In genomic region chrX:131734621-131735020, GRCh38 we compare ENCODE assay signal across 11 cellular contexts.
DNase-seq lines count a peak whose midpoint lies in the region; ATAC-seq and TF ChIP-seq lines count a peak whose summit lies in the region.
"Had no signal": no experiment of that assay in that cellular context is flagged by ENCODE, and none has a peak within 500 bp of the region (broad histone marks: within the 10 kb centered on the region; RNA-seq: fewer than 3 reads in every experiment).

No MANE protein-coding gene starts in this region.

- H3K9me3 Mint-ChIP-seq in activated CD8-positive, alpha-beta memory T cell treated with anti-CD3 and anti-CD28 coated beads, Interleukin-2, amount 10 ng/mL, durations not matched to agents 7 days and 5 days (ENCODE audit: low read depth), result peaks cover under 1% of the 10 kb centered on the region

- H3K27me3 Mint-ChIP-seq in activated CD8-positive, alpha-beta memory T cell treated with anti-CD3 and anti-CD28 coated beads, Interleukin-2, amount 10 ng/mL, durations not matched to agents 7 days and 5 days, result no peaks in the 10 kb centered on the region

- 59 to 92% (median 83%) methylated on average over 5 to 9 of the region's 9 CpGs for WGBS in stomach, 5 donors

- H3K36me3 Mint-ChIP-seq in activated CD8-positive, alpha-beta memory T cell treated with anti-CD3 and anti-CD28 coated beads, Interleukin-2, amount 10 ng/mL, durations not matched to agents 7 days and 5 days, result peaks cover 3% of the 10 kb centered on the region

- H3K27ac ChIP-seq in stomach, result peak overlapping the region in 1 of 5 donors; percentile 27
- H3K27ac ChIP-seq: C4-2B had no signal

- peaks cover 0 to 2% (median 0%) of the 10 kb centered on the region in 4 donors for H3K9me3 ChIP-seq in stomach
- H3K9me3 ChIP-seq: HAP-1, vagina had no signal

- intact Hi-C loops in stomach (cut with DNase I; ENCODE audit: low total_unique reads), result no loop called here

- no peaks in the 10 kb centered on the region for H3K4me1 Mint-ChIP-seq in activated CD8-positive, alpha-beta memory T cell treated with anti-CD3 and anti-CD28 coated beads, Interleukin-2, amount 10 ng/mL, durations not matched to agents 7 days and 5 days

- no peak overlapping the region for H3K27ac Mint-ChIP-seq in activated CD8-positive, alpha-beta memory T cell treated with anti-CD3 and anti-CD28 coated beads, Interleukin-2, amount 10 ng/mL, durations not matched to agents 7 days and 5 days

- no peak for TF ChIP-seq POLR2A in stomach (IDR thresholded peaks at IDR 0.05)

- no peak for ATAC-seq in activated CD8-positive, alpha-beta memory T cell treated with anti-CD3 and anti-CD28 coated beads, Interleukin-2, amount 10 ng/mL, durations not matched to agents 7 days and 5 days
- ATAC-seq in esophagus mucosa, result peak; percentile 97
- no peak for ATAC-seq in HG03457 (IDR thresholded peaks at IDR 0.05; ENCODE audit: unreplicated experiment)

- CTCF ChIA-PET in activated CD8-positive, alpha-beta memory T cell treated with anti-CD3 and anti-CD28 coated beads, Interleukin-2, amount 10 ng/mL, durations not matched to agents 7 days and 5 days (lab: Charles Lee), result no interaction called here

- H3K27me3 ChIP-seq in stomach, result no peaks in the 10 kb centered on the region
- H3K27me3 ChIP-seq: vagina had no signal

- no peaks in the 10 kb centered on the region for H3K36me3 ChIP-seq in stomach
- H3K36me3 ChIP-seq: vagina had no signal

- H3K4me3 ChIP-seq in stomach, result peak overlapping the region in 2 of 4 donors; percentile 0 to 16
- H3K4me3 ChIP-seq: HAP-1 had no signal

- TF ChIP-seq CTCF in stomach (IDR thresholded peaks at IDR 0.05), result peak in 2 of 7 experiments; percentile 20 to 40

- no peaks in the 10 kb centered on the region for H3K4me1 ChIP-seq in stomach
- H3K4me1 ChIP-seq: HAP-1, vagina had no signal

- peak; percentile 58 for DNase-seq in activated CD8-positive, alpha-beta memory T cell treated with anti-CD3 and anti-CD28 coated beads, Interleukin-2, amount 50 U/mL, for 1 hour (ENCODE audit: extremely low read depth)
- DNase-seq in activated CD8-positive, alpha-beta memory T cell treated with anti-CD3 and anti-CD28 coated beads, Interleukin-2, amount 10 ng/mL, durations not matched to agents 7 days and 5 days, result no peak
- DNase-seq in NCI-H187 (lab: John Stamatoyannopoulos, UW) (peak; percentile 63 to 82), stomach (peak; percentile 87), Kasumi-1 (lab: John Stamatoyannopoulos, UW) (no peak), superior temporal gyrus (ENCODE audit: extremely low spot score) (no peak)

- no peak overlapping the region for H3K4me3 Mint-ChIP-seq in activated CD8-positive, alpha-beta memory T cell treated with anti-CD3 and anti-CD28 coated beads, Interleukin-2, amount 10 ng/mL, durations not matched to agents 7 days and 5 days

- TF ChIP-seq EP300 in stomach (IDR thresholded peaks at IDR 0.05), result no peak

Comparison
In these comparisons a context has a peak if more than half of its experiments do, and no peak if none do; other contexts are left out.
1. DNase-seq: peak in activated CD8-positive, alpha-beta memory T cell treated with anti-CD3 and anti-CD28 coated beads, Interleukin-2, amount 50 U/mL, for 1 hour (single experiment), NCI-H187 (2 of 2) and stomach (single experiment); none in activated CD8-positive, alpha-beta memory T cell treated with anti-CD3 and anti-CD28 coated beads, Interleukin-2, amount 10 ng/mL, durations not matched to agents 7 days and 5 days (single experiment), Kasumi-1 (0 of 2) and superior temporal gyrus (single experiment).